ENCODE assay signal across 1 cellular context in the genomic region with DNA sequence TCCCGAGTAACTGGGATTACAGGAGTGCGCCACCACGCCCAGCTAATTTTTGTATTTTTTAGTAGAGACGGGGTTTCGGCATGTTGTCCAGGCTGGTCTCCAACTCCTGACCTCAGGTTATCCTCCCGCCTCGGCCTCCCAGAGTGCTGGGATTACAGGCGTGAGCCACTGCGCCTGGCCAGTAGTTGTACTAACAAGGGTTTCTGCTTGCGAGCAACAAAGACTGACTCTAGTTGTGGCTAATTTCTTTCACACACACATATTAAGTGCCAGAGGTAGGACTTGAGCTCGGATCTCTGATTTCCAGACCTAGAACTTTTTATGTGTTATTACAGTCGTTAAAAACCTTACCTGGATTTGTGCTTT.
TF ChIP-seq lines count a peak whose summit lies in the region.

No MANE protein-coding gene starts in this region.

TF ChIP-seq in H1, 55 proteins besides CTCF, POLR2A, EP300 and RAD21:
- TF ChIP-seq NRF1 (IDR thresholded peaks at IDR 0.05; ENCODE audit: low read depth, low read length) (no peak), KDM1A (IDR thresholded peaks at IDR 0.05; ENCODE audit: borderline replicate concordance, low read length) (peak; percentile 9; the same call in 1 of the 2 replicates)
